ENCODE assay signal across 8 cellular contexts in genomic region chr6:26216015-26216885, GRCh38.
DNase-seq lines count a peak whose midpoint lies in the region; ATAC-seq and TF ChIP-seq lines count a peak whose summit lies in the region.

No MANE protein-coding gene starts in this region.

- peaks cover 4% of the 10 kb centered on the region for H3K27me3 Mint-ChIP-seq in neural crest cell (ENCODE audit: low read depth)

- H3K9me3 ChIP-seq in KOPT-K1 (ENCODE audit: insufficient read depth, low read length, poor library complexity, severe bottlenecking), result no peaks in the 10 kb centered on the region

- ATAC-seq in GM21723 (IDR thresholded peaks at IDR 0.05; ENCODE audit: unreplicated experiment), result peak; percentile 74

- no peak for TF ChIP-seq CTCF in neural crest cell (conservative IDR thresholded peaks at IDR 0.05)

- H3K36me3 Mint-ChIP-seq in neural crest cell (ENCODE audit: low read depth), result no peaks in the 10 kb centered on the region

- peaks cover 2% of the 10 kb centered on the region for H3K9me3 Mint-ChIP-seq in neural crest cell

- DNase-seq in EH (ENCODE audit: low read depth) (peak; percentile 99), RPMI8226 (peak; percentile 96), foreskin melanocyte (peak; percentile 99), neural crest cell (ENCODE audit: low read depth, low spot score) (peak; percentile 71), ureter (ENCODE audit: low spot score) (peak; percentile 80)
- peak; percentile 29 to 58 (median 44) for DNase-seq in activated naive CD4-positive, alpha-beta T cell (lab: John Stamatoyannopoulos, UW)

- H3K27ac Mint-ChIP-seq in neural crest cell (ENCODE audit: unreplicated experiment), result no peak overlapping the region

- H3K4me3 Mint-ChIP-seq in neural crest cell, result no peak overlapping the region

- no peaks in the 10 kb centered on the region for H3K36me3 ChIP-seq in KOPT-K1 (ENCODE audit: insufficient read depth, low read length)

- H3K27ac ChIP-seq in KOPT-K1 (ENCODE audit: low read depth, low read length, poor library complexity, severe bottlenecking), result peak overlapping the region; percentile 89

- peaks cover 33% of the 10 kb centered on the region for H3K4me1 Mint-ChIP-seq in neural crest cell

Comparison
In these comparisons a context has a peak if more than half of its experiments do, and no peak if none do; other contexts are left out.
1. Peak in every context shown above with its lines: DNase-seq, ATAC-seq and H3K27ac ChIP-seq.
2. DNase-seq: peak in every context shown above with its lines; median percentile 99 in EH; 99 in foreskin melanocyte; 96 in RPMI8226; 80 in ureter; 71 in neural crest cell; 44 in activated naive CD4-positive, alpha-beta T cell.